ENCODE assay signal across 2 cellular contexts in genomic region chr20:32482251-32483220, GRCh38.
TF ChIP-seq lines count a peak whose summit lies in the region.

No MANE protein-coding gene starts in this region.

TF ChIP-seq in GM23338, 12 proteins besides CTCF, POLR2A, EP300 and RAD21 (continued from another document):
- TF ChIP-seq CREB1 (CRISPR knock-in tag; IDR thresholded peaks at IDR 0.05; ENCODE audit: low read depth) = no peak
- peak; percentile 14; the same call in 1 of the 2 replicates for TF ChIP-seq POLR2AphosphoS5 (IDR thresholded peaks at IDR 0.05; ENCODE audit: low read depth)

TF ChIP-seq in HepG2, 621 proteins besides CTCF, POLR2A, EP300 and RAD21 (continued from another document and continues in another):
- no peak for TF ChIP-seq TSC22D2 (CRISPR knock-in tag; IDR thresholded peaks at IDR 0.05; ENCODE audit: borderline replicate concordance)
- TF ChIP-seq, protein P1, sequence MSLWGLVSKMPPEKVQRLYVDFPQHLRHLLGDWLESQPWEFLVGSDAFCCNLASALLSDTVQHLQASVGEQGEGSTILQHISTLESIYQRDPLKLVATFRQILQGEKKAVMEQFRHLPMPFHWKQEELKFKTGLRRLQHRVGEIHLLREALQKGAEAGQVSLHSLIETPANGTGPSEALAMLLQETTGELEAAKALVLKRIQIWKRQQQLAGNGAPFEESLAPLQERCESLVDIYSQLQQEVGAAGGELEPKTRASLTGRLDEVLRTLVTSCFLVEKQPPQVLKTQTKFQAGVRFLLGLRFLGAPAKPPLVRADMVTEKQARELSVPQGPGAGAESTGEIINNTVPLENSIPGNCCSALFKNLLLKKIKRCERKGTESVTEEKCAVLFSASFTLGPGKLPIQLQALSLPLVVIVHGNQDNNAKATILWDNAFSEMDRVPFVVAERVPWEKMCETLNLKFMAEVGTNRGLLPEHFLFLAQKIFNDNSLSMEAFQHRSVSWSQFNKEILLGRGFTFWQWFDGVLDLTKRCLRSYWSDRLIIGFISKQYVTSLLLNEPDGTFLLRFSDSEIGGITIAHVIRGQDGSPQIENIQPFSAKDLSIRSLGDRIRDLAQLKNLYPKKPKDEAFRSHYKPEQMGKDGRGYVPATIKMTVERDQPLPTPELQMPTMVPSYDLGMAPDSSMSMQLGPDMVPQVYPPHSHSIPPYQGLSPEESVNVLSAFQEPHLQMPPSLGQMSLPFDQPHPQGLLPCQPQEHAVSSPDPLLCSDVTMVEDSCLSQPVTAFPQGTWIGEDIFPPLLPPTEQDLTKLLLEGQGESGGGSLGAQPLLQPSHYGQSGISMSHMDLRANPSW (CRISPR knock-in tag; IDR thresholded peaks at IDR 0.05; ENCODE audit: borderline replicate concordance) = no peak
- TF ChIP-seq ZFP62 (CRISPR knock-in tag; IDR thresholded peaks at IDR 0.05) = no peak
- TF ChIP-seq, protein P2, sequence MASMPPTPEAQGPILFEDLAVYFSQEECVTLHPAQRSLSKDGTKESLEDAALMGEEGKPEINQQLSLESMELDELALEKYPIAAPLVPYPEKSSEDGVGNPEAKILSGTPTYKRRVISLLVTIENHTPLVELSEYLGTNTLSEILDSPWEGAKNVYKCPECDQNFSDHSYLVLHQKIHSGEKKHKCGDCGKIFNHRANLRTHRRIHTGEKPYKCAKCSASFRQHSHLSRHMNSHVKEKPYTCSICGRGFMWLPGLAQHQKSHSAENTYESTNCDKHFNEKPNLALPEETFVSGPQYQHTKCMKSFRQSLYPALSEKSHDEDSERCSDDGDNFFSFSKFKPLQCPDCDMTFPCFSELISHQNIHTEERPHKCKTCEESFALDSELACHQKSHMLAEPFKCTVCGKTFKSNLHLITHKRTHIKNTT (CRISPR knock-in tag; IDR thresholded peaks at IDR 0.05) = no peak
- TF ChIP-seq ZSCAN21 (CRISPR knock-in tag; IDR thresholded peaks at IDR 0.05; ENCODE audit: borderline replicate concordance) = peak; percentile 72
- TF ChIP-seq BHLHE40 (IDR thresholded peaks at IDR 0.05; ENCODE audit: low read length) = no peak
- TF ChIP-seq ZNF326 (CRISPR knock-in tag; IDR thresholded peaks at IDR 0.05; ENCODE audit: borderline replicate concordance) = no peak
- no peak for TF ChIP-seq BRD4 (CRISPR knock-in tag; IDR thresholded peaks at IDR 0.05)
- no peak for TF ChIP-seq CBX1 (IDR thresholded peaks at IDR 0.05; ENCODE audit: low read depth)
- TF ChIP-seq NFE2L1 (CRISPR knock-in tag; IDR thresholded peaks at IDR 0.05; ENCODE audit: borderline replicate concordance) = no peak
- peak; percentile 75; the same call in 1 of the 2 replicates for TF ChIP-seq ZFP91 (CRISPR knock-in tag; IDR thresholded peaks at IDR 0.05; ENCODE audit: borderline replicate concordance)
- TF ChIP-seq NCOA1 (CRISPR knock-in tag; IDR thresholded peaks at IDR 0.05) = peak; percentile 68; the same call in 1 of the 2 replicates
- TF ChIP-seq ATF1 (CRISPR knock-in tag; IDR thresholded peaks at IDR 0.05) = no peak
- TF ChIP-seq BATF2 (CRISPR knock-in tag; IDR thresholded peaks at IDR 0.05) = no peak
- peak; percentile 66; the same call in 1 of the 2 replicates for TF ChIP-seq BORCS8-MEF2B (CRISPR knock-in tag; IDR thresholded peaks at IDR 0.05)
- TF ChIP-seq THAP11 (CRISPR knock-in tag; IDR thresholded peaks at IDR 0.05) = peak; percentile 64
- TF ChIP-seq ZNF589 (CRISPR knock-in tag; conservative IDR thresholded peaks at IDR 0.05) = peak; percentile 62; the same call in 1 of the 2 replicates
- TF ChIP-seq ZNF776 (CRISPR knock-in tag; IDR thresholded peaks at IDR 0.05) = peak; percentile 65
- peak; percentile 48 for TF ChIP-seq TFDP2 (CRISPR knock-in tag; IDR thresholded peaks at IDR 0.05)
- no peak for TF ChIP-seq SIN3B (IDR thresholded peaks at IDR 0.05; ENCODE audit: low read length)
- TF ChIP-seq MTA1 (CRISPR knock-in tag; IDR thresholded peaks at IDR 0.05; ENCODE audit: borderline replicate concordance) = no peak
- TF ChIP-seq ZNF546 (CRISPR knock-in tag; conservative IDR thresholded peaks at IDR 0.05) = peak; percentile 78; the same call in 1 of the 2 replicates
- TF ChIP-seq, protein P3, sequence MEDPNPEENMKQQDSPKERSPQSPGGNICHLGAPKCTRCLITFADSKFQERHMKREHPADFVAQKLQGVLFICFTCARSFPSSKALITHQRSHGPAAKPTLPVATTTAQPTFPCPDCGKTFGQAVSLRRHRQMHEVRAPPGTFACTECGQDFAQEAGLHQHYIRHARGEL (CRISPR knock-in tag; IDR thresholded peaks at IDR 0.05) = no peak; the same call in 1 of the 2 replicates
- TF ChIP-seq, protein P4, sequence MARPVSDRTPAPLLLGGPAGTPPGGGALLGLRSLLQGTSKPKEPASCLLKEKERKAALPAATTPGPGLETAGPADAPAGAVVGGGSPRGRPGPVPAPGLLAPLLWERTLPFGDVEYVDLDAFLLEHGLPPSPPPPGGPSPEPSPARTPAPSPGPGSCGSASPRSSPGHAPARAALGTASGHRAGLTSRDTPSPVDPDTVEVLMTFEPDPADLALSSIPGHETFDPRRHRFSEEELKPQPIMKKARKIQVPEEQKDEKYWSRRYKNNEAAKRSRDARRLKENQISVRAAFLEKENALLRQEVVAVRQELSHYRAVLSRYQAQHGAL (CRISPR knock-in tag; IDR thresholded peaks at IDR 0.05; ENCODE audit: not compliant biosample characterization) = no peak
- TF ChIP-seq DR1 (CRISPR knock-in tag; IDR thresholded peaks at IDR 0.05) = no peak
- TF ChIP-seq ZNF598 (CRISPR knock-in tag; IDR thresholded peaks at IDR 0.05; ENCODE audit: borderline replicate concordance) = peak; percentile 24; the same call in 1 of the 2 replicates
- TF ChIP-seq, protein P5, sequence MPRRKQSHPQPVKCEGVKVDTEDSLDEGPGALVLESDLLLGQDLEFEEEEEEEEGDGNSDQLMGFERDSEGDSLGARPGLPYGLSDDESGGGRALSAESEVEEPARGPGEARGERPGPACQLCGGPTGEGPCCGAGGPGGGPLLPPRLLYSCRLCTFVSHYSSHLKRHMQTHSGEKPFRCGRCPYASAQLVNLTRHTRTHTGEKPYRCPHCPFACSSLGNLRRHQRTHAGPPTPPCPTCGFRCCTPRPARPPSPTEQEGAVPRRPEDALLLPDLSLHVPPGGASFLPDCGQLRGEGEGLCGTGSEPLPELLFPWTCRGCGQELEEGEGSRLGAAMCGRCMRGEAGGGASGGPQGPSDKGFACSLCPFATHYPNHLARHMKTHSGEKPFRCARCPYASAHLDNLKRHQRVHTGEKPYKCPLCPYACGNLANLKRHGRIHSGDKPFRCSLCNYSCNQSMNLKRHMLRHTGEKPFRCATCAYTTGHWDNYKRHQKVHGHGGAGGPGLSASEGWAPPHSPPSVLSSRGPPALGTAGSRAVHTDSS (CRISPR knock-in tag; conservative IDR thresholded peaks at IDR 0.05) = 0 out of 2 replicates have a peak, but pooled peaks have one; percentile 18
- no peak for TF ChIP-seq ZFP36 (IDR thresholded peaks at IDR 0.05; ENCODE audit: borderline replicate concordance, low read depth, low read length, partially characterized antibody)
- TF ChIP-seq ZNF562 (CRISPR knock-in tag; IDR thresholded peaks at IDR 0.05; ENCODE audit: borderline replicate concordance) = no peak
- TF ChIP-seq MYC (CRISPR knock-in tag; IDR thresholded peaks at IDR 0.05; ENCODE audit: borderline replicate concordance) = peak; percentile 62; the same call in 1 of the 2 replicates
- no peak for TF ChIP-seq MXD3 (CRISPR knock-in tag; IDR thresholded peaks at IDR 0.05)
- no peak for TF ChIP-seq ZBTB33 (CRISPR knock-in tag; IDR thresholded peaks at IDR 0.05)
- no peak for TF ChIP-seq MAFK (conservative IDR thresholded peaks at IDR 0.05 in 1 of 2, IDR thresholded peaks at IDR 0.05 in 1 of 2; ENCODE audit: low read length in 2 of 2)
- TF ChIP-seq ZFP41 (CRISPR knock-in tag; IDR thresholded peaks at IDR 0.05; ENCODE audit: borderline replicate concordance) = no peak
- no peak for TF ChIP-seq ZEB1 (IDR thresholded peaks at IDR 0.05; ENCODE audit: insufficient replicate concordance, low read depth)
- TF ChIP-seq HNF4A (CRISPR knock-in tag; IDR thresholded peaks at IDR 0.05) = no peak
- TF ChIP-seq ZNF747 (CRISPR knock-in tag; IDR thresholded peaks at IDR 0.05; ENCODE audit: borderline replicate concordance) = 0 out of 2 replicates have a peak, but pooled peaks have one; percentile 47
- TF ChIP-seq, protein P6, sequence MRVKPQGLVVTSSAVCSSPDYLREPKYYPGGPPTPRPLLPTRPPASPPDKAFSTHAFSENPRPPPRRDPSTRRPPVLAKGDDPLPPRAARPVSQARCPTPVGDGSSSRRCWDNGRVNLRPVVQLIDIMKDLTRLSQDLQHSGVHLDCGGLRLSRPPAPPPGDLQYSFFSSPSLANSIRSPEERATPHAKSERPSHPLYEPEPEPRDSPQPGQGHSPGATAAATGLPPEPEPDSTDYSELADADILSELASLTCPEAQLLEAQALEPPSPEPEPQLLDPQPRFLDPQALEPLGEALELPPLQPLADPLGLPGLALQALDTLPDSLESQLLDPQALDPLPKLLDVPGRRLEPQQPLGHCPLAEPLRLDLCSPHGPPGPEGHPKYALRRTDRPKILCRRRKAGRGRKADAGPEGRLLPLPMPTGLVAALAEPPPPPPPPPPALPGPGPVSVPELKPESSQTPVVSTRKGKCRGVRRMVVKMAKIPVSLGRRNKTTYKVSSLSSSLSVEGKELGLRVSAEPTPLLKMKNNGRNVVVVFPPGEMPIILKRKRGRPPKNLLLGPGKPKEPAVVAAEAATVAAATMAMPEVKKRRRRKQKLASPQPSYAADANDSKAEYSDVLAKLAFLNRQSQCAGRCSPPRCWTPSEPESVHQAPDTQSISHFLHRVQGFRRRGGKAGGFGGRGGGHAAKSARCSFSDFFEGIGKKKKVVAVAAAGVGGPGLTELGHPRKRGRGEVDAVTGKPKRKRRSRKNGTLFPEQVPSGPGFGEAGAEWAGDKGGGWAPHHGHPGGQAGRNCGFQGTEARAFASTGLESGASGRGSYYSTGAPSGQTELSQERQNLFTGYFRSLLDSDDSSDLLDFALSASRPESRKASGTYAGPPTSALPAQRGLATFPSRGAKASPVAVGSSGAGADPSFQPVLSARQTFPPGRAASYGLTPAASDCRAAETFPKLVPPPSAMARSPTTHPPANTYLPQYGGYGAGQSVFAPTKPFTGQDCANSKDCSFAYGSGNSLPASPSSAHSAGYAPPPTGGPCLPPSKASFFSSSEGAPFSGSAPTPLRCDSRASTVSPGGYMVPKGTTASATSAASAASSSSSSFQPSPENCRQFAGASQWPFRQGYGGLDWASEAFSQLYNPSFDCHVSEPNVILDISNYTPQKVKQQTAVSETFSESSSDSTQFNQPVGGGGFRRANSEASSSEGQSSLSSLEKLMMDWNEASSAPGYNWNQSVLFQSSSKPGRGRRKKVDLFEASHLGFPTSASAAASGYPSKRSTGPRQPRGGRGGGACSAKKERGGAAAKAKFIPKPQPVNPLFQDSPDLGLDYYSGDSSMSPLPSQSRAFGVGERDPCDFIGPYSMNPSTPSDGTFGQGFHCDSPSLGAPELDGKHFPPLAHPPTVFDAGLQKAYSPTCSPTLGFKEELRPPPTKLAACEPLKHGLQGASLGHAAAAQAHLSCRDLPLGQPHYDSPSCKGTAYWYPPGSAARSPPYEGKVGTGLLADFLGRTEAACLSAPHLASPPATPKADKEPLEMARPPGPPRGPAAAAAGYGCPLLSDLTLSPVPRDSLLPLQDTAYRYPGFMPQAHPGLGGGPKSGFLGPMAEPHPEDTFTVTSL (CRISPR knock-in tag; IDR thresholded peaks at IDR 0.05; ENCODE audit: borderline replicate concordance) = no peak
- TF ChIP-seq NKX3-1 (CRISPR knock-in tag; IDR thresholded peaks at IDR 0.05) = peak; percentile 52; the same call in 1 of the 2 replicates
- peak; percentile 17 for TF ChIP-seq SKI (IDR thresholded peaks at IDR 0.05; ENCODE audit: partially characterized antibody)
- peak; percentile 44; the same call in 1 of the 2 replicates for TF ChIP-seq KDM5A (IDR thresholded peaks at IDR 0.05; ENCODE audit: borderline replicate concordance, low read length)
- no peak for TF ChIP-seq ZC3H4 (CRISPR knock-in tag; IDR thresholded peaks at IDR 0.05; ENCODE audit: borderline replicate concordance)
- TF ChIP-seq CBX2 (IDR thresholded peaks at IDR 0.05; ENCODE audit: low read depth, low read length) = no peak
- TF ChIP-seq CBX2 (CRISPR knock-in tag; IDR thresholded peaks at IDR 0.05; ENCODE audit: low read depth) = no peak
